In the genomic region with DNA sequence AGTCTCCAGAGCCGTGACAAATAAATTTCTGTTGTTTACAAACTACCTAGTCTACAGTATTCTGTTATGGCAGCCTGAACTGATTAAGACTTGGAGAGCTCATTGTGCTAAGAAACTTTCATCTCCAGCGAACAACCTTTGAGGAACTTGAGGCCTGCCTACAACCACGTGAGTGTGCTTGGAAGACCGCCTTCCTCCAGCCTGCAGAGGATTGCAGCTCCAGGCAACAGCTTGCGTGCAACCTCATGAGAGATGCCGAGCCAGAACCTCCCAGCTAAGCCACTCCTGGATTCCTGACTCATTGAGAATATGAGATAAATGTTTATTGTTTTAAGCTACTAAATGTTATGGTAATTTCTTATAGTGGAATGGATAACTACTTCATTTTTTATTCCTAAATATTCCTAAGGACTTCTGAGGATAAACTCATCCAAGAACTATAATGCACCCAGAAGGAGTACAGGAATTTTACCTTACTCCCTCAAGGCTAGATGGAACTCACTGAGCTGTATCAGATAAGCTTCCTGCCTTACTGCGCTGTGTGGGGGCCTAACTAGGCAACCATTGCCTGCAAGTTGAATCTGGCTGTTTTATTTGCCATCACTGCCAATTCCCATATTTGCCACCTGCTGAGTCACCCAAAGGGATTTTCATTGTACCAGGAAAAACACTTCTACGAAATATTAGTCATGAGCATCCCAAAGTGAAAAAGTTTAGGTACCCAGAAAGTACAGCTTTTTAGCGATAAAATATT, we compare ENCODE assay signal across 10 cellular contexts. TPM values are rescaled to one million over a fixed set of nuclear protein-coding genes. Genes with fewer than 3 reads are reported as not detected.
A peak's percentile ranks its signal among the peaks of the same experiment; 100 is the strongest.
DNase-seq lines count a peak whose midpoint lies in the region; TF ChIP-seq lines count a peak whose summit lies in the region.
"Had no signal": no experiment of that assay in that cellular context is flagged by ENCODE, and none has a peak within 500 bp of the region (broad histone marks: within the 10 kb centered on the region; RNA-seq: fewer than 3 reads in every experiment).

No MANE protein-coding gene starts in this region.

- in situ Hi-C loops in astrocyte of the spinal cord (cut with HindIII; ENCODE audit: low sequenced_read_pairs), result no loop called here

- no peak for TF ChIP-seq CTCF in astrocyte of the spinal cord (IDR thresholded peaks at IDR 0.05; ENCODE audit: low read depth, low read length)

- DNase-seq in H4 (ENCODE audit: low spot score), result peak; percentile 99
- DNase-seq in astrocyte of the spinal cord (ENCODE audit: low read depth, low spot score), result peak; percentile 80
- DNase-seq in hippocampal formation (lab: John Stamatoyannopoulos, UW), result peak; percentile 38 to 47
- peak; percentile 23 for DNase-seq in smooth muscle cell of the brain vasculature (ENCODE audit: low read depth, low spot score)
- no peak for DNase-seq in NCI-H2196 treated with DMSO at 0.1 percent for 48 hours (lab: John Stamatoyannopoulos, UW; ENCODE audit: unreplicated experiment)
- DNase-seq in T-helper 2 cell, result no peak
- DNase-seq in NCI-H1092 treated with DMSO at 0.1 percent for 48 hours (lab: John Stamatoyannopoulos, UW), result no peak
- DNase-seq in HPDE6-E6E7 (ENCODE audit: extremely low spot score), result no peak
- DNase-seq: NCI-H187 treated with DMSO at 0.1 percent for 48 hours had no signal

- no peak overlapping the region for H3K4me3 ChIP-seq in astrocyte of the spinal cord (ENCODE audit: low read depth, low read length)

RNA-seq across cellular contexts. Expression of a gene that starts 17.6 kb away (rescaled TPM):
- not detected in 2 replicates for total RNA-seq in H4 (2014; rRNA removed; shearing (Covaris generic))
- total RNA-seq: skeletal muscle tissue had no signal

RNA-seq across cellular contexts. Expression of a gene that starts 42.2 kb away (rescaled TPM):
- total RNA-seq in H4 (2014; rRNA removed; shearing (Covaris generic)), result 58.3 and 61.2 TPM in 2 replicates

RNA-seq across cellular contexts. Expression of a gene that starts 42.3 kb away (rescaled TPM):
- 20.1 and 25.5 TPM in 2 replicates for total RNA-seq in H4 (2014; rRNA removed; shearing (Covaris generic))

Comparison
In these comparisons a context has a peak if more than half of its experiments do, and no peak if none do; other contexts are left out.
1. DNase-seq: peak in H4 (single experiment), astrocyte of the spinal cord (single experiment), hippocampal formation (2 of 2) and smooth muscle cell of the brain vasculature (single experiment); none in NCI-H2196 treated with DMSO at 0.1 percent for 48 hours (single experiment), T-helper 2 cell (0 of 5), NCI-H1092 treated with DMSO at 0.1 percent for 48 hours (single experiment) and HPDE6-E6E7 (single experiment).